Comparison of ENCODE assay signal across 14 cellular contexts in genomic region chr19:6209233-6209632, GRCh38.
"Had no signal": no experiment of that assay in that cellular context is flagged by ENCODE, and none has a peak within 500 bp of the region (broad histone marks: within the 10 kb centered on the region; RNA-seq: fewer than 3 reads in every experiment).

No MANE protein-coding gene starts in this region.

- DNase-seq: activated naive CD4-positive, alpha-beta T cell treated with anti-CD3 and anti-CD28 coated beads for 36 hours; dermis blood vessel endothelial cell; erythroblast; left ventricle myocardium inferior; mesenchymal stem cell; posterior cingulate gyrus; stimulated activated CD4-positive, alpha-beta T cell treated with anti-CD3 and anti-CD28 coated beads, Interleukin-2, amount 100 ng/mL, for 48 hours; thyroid gland had no signal

- H3K4me1 Mint-ChIP-seq: stimulated activated memory B cell treated with anti-CD40 and anti-IgM and Interleukin-4, amounts not matched to agents 10 μg/mL and 1 μg/mL and 100 μg/mL, for 72 hours had no signal

- H3K4me3 Mint-ChIP-seq: activated naive CD4-positive, alpha-beta T cell treated with anti-CD3 and anti-CD28 coated beads for 36 hours; naive thymus-derived CD8-positive, alpha-beta T cell; stimulated activated memory B cell treated with anti-CD40 and anti-IgM and Interleukin-4, amounts not matched to agents 10 μg/mL and 1 μg/mL and 100 μg/mL, for 72 hours had no signal

- H3K9me3 ChIP-seq: ascending aorta, breast epithelium, left ventricle myocardium inferior, neutrophil, thyroid gland had no signal

- H3K9me3 Mint-ChIP-seq: activated naive CD4-positive, alpha-beta T cell treated with anti-CD3 and anti-CD28 coated beads for 36 hours; naive thymus-derived CD8-positive, alpha-beta T cell had no signal

- H3K27me3 ChIP-seq: ascending aorta, breast epithelium, neutrophil, thyroid gland had no signal

- H3K4me1 ChIP-seq: ascending aorta, left ventricle myocardium inferior, thyroid gland had no signal

- H3K27ac Mint-ChIP-seq: activated naive CD4-positive, alpha-beta T cell treated with anti-CD3 and anti-CD28 coated beads for 36 hours; stimulated activated memory B cell treated with anti-CD40 and anti-IgM and Interleukin-4, amounts not matched to agents 10 μg/mL and 1 μg/mL and 100 μg/mL, for 72 hours had no signal

- H3K4me3 ChIP-seq: ascending aorta, breast epithelium, left ventricle myocardium inferior, thyroid gland had no signal

- H3K27me3 Mint-ChIP-seq: naive thymus-derived CD8-positive, alpha-beta T cell; stimulated activated memory B cell treated with anti-CD40 and anti-IgM and Interleukin-4, amounts not matched to agents 10 μg/mL and 1 μg/mL and 100 μg/mL, for 72 hours had no signal

- ATAC-seq: activated CD4-positive, CD25-positive, alpha-beta regulatory T cell treated with anti-CD3 and anti-CD28 coated beads, Interleukin-2, amount 50 U/mL, for 24 hours; naive thymus-derived CD8-positive, alpha-beta T cell; stimulated activated memory B cell treated with anti-CD40 and anti-IgM and Interleukin-4, amounts not matched to agents 10 μg/mL and 1 μg/mL and 100 μg/mL, for 72 hours had no signal

- H3K27ac ChIP-seq: ascending aorta, breast epithelium, left ventricle myocardium inferior, neutrophil, thyroid gland had no signal
